ENCODE assay signal across 1 cellular context in the genomic region with DNA sequence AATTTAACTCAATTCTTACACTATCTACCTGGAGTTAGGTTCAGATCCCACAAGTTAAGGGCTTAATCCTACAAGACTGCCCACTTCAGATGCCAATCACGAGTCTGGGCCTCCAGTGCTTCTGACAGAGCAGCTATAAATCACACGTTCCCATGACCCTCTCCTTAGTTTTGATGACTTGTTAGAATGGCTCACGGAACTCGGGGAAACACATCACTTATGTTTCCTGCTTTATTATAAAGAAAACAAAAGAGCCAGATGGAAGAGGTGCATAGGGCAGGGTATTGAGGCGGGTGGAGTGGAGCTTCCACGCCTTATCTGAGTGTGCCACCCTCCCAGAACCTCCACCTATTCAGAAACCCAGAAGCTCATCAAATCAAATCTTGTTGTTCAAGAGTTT.
TF ChIP-seq lines count a peak whose summit lies in the region.

No MANE protein-coding gene starts in this region.

TF ChIP-seq in GM23338, 12 proteins besides CTCF, POLR2A, EP300 and RAD21 (continued from another document):
- TF ChIP-seq, protein P1, sequence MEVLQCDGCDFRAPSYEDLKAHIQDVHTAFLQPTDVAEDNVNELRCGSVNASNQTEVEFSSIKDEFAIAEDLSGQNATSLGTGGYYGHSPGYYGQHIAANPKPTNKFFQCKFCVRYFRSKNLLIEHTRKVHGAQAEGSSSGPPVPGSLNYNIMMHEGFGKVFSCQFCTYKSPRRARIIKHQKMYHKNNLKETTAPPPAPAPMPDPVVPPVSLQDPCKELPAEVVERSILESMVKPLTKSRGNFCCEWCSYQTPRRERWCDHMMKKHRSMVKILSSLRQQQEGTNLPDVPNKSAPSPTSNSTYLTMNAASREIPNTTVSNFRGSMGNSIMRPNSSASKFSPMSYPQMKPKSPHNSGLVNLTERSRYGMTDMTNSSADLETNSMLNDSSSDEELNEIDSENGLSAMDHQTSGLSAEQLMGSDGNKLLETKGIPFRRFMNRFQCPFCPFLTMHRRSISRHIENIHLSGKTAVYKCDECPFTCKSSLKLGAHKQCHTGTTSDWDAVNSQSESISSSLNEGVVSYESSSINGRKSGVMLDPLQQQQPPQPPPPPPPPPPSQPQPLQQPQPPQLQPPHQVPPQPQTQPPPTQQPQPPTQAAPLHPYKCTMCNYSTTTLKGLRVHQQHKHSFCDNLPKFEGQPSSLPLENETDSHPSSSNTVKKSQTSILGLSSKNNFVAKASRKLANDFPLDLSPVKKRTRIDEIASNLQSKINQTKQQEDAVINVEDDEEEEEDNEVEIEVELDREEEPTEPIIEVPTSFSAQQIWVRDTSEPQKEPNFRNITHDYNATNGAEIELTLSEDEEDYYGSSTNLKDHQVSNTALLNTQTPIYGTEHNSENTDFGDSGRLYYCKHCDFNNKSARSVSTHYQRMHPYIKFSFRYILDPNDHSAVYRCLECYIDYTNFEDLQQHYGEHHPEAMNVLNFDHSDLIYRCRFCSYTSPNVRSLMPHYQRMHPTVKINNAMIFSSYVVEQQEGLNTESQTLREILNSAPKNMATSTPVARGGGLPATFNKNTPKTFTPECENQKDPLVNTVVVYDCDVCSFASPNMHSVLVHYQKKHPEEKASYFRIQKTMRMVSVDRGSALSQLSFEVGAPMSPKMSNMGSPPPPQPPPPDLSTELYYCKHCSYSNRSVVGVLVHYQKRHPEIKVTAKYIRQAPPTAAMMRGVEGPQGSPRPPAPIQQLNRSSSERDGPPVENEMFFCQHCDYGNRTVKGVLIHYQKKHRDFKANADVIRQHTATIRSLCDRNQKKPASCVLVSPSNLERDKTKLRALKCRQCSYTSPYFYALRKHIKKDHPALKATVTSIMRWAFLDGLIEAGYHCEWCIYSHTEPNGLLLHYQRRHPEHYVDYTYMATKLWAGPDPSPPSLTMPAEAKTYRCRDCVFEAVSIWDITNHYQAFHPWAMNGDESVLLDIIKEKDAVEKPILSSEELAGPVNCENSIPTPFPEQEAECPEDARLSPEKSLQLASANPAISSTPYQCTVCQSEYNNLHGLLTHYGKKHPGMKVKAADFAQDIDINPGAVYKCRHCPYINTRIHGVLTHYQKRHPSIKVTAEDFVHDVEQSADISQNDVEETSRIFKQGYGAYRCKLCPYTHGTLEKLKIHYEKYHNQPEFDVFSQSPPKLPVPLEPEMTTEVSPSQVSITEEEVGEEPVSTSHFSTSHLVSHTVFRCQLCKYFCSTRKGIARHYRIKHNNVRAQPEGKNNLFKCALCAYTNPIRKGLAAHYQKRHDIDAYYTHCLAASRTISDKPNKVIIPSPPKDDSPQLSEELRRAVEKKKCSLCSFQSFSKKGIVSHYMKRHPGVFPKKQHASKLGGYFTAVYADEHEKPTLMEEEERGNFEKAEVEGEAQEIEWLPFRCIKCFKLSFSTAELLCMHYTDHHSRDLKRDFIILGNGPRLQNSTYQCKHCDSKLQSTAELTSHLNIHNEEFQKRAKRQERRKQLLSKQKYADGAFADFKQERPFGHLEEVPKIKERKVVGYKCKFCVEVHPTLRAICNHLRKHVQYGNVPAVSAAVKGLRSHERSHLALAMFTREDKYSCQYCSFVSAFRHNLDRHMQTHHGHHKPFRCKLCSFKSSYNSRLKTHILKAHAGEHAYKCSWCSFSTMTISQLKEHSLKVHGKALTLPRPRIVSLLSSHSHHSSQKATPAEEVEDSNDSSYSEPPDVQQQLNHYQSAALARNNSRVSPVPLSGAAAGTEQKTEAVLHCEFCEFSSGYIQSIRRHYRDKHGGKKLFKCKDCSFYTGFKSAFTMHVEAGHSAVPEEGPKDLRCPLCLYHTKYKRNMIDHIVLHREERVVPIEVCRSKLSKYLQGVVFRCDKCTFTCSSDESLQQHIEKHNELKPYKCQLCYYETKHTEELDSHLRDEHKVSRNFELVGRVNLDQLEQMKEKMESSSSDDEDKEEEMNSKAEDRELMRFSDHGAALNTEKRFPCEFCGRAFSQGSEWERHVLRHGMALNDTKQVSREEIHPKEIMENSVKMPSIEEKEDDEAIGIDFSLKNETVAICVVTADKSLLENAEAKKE (CRISPR knock-in tag; IDR thresholded peaks at IDR 0.05) = no peak
- no peak for TF ChIP-seq NANOG (IDR thresholded peaks at IDR 0.05; ENCODE audit: borderline replicate concordance)
- TF ChIP-seq, protein P2, sequence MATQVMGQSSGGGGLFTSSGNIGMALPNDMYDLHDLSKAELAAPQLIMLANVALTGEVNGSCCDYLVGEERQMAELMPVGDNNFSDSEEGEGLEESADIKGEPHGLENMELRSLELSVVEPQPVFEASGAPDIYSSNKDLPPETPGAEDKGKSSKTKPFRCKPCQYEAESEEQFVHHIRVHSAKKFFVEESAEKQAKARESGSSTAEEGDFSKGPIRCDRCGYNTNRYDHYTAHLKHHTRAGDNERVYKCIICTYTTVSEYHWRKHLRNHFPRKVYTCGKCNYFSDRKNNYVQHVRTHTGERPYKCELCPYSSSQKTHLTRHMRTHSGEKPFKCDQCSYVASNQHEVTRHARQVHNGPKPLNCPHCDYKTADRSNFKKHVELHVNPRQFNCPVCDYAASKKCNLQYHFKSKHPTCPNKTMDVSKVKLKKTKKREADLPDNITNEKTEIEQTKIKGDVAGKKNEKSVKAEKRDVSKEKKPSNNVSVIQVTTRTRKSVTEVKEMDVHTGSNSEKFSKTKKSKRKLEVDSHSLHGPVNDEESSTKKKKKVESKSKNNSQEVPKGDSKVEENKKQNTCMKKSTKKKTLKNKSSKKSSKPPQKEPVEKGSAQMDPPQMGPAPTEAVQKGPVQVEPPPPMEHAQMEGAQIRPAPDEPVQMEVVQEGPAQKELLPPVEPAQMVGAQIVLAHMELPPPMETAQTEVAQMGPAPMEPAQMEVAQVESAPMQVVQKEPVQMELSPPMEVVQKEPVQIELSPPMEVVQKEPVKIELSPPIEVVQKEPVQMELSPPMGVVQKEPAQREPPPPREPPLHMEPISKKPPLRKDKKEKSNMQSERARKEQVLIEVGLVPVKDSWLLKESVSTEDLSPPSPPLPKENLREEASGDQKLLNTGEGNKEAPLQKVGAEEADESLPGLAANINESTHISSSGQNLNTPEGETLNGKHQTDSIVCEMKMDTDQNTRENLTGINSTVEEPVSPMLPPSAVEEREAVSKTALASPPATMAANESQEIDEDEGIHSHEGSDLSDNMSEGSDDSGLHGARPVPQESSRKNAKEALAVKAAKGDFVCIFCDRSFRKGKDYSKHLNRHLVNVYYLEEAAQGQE (IDR thresholded peaks at IDR 0.05; ENCODE audit: unreplicated experiment) = no peak
- TF ChIP-seq EZH2 (IDR thresholded peaks at IDR 0.05; ENCODE audit: low read depth, unreplicated experiment) = no peak
- no peak for TF ChIP-seq POLR2AphosphoS5 (IDR thresholded peaks at IDR 0.05; ENCODE audit: low read depth)
- TF ChIP-seq, protein P3, sequence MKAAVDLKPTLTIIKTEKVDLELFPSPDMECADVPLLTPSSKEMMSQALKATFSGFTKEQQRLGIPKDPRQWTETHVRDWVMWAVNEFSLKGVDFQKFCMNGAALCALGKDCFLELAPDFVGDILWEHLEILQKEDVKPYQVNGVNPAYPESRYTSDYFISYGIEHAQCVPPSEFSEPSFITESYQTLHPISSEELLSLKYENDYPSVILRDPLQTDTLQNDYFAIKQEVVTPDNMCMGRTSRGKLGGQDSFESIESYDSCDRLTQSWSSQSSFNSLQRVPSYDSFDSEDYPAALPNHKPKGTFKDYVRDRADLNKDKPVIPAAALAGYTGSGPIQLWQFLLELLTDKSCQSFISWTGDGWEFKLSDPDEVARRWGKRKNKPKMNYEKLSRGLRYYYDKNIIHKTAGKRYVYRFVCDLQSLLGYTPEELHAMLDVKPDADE (IDR thresholded peaks at IDR 0.05) = no peak
